ENCODE assay signal across 1 cellular context in genomic region chr1:192442736-192443135, GRCh38.
TF ChIP-seq lines count a peak whose summit lies in the region.

No MANE protein-coding gene starts in this region.

TF ChIP-seq in IMR-90, 13 proteins besides CTCF, POLR2A, EP300 and RAD21 (continued from another document):
- TF ChIP-seq ELK1 (IDR thresholded peaks at IDR 0.05; ENCODE audit: borderline replicate concordance, low read depth, low read length) (no peak), RFX5 (IDR thresholded peaks at IDR 0.05; ENCODE audit: low read depth, low read length) (no peak), NFE2L2 (IDR thresholded peaks at IDR 0.05; ENCODE audit: low read depth, low read length) (no peak), MXI1 (IDR thresholded peaks at IDR 0.05; ENCODE audit: borderline replicate concordance, low read depth, low read length) (no peak), MAFK (IDR thresholded peaks at IDR 0.05; ENCODE audit: low read depth, low read length) (no peak), MAZ (IDR thresholded peaks at IDR 0.05; ENCODE audit: borderline replicate concordance, low read depth, low read length) (no peak), RCOR1 (IDR thresholded peaks at IDR 0.05; ENCODE audit: insufficient replicate concordance, low read length) (no peak), SMC3 (IDR thresholded peaks at IDR 0.05; ENCODE audit: low read depth, low read length) (no peak), BHLHE40 (IDR thresholded peaks at IDR 0.05; ENCODE audit: low read depth, low read length) (no peak)
